Comparison of ENCODE assay signal across 32 cellular contexts in the genomic region with DNA sequence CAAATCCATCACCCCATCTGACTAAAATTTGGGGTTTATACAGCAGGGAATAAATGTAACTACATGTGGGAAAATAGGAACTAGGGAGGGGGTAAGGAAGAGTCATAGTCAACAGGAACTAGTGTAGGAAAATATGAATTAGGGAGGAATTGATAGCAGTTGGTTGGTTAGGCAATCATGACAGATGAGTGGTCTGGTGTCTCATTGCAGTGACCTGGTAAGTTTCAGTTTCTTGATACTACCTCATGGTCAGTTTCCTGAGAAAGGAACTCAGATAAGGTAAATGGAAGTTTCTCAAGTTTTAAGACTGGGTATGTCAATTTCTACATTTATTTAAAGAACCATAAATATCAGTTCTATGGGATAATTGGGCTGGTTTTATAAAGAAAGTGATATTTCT.
A peak's percentile ranks its signal among the peaks of the same experiment; 100 is the strongest.
DNase-seq lines count a peak whose midpoint lies in the region; ATAC-seq, FAIRE-seq and TF ChIP-seq lines count a peak whose summit lies in the region.
"Had no signal": no experiment of that assay in that cellular context is flagged by ENCODE, and none has a peak within 500 bp of the region (broad histone marks: within the 10 kb centered on the region; RNA-seq: fewer than 3 reads in every experiment).

No MANE protein-coding gene starts in this region.

- FAIRE-seq in A549 (lab: Jason Lieb, UNC) (no peak), K562 (lab: Jason Lieb, UNC) (no peak)
- FAIRE-seq: A204.1, D721Med had no signal

- H3K9me3 ChIP-seq in A549 (peaks cover 28% of the 10 kb centered on the region), K562 (replicated peaks; ENCODE audit: control insufficient read depth, insufficient read depth, low read depth, low read length) (peaks cover 7% of the 10 kb centered on the region; the same call in 1 of the 2 replicates)
- H3K9me3 ChIP-seq: BE2C, Caco-2 had no signal

- H3K27ac ChIP-seq in A549 = no peak overlapping the region
- no peak overlapping the region for H3K27ac ChIP-seq in K562 (ENCODE audit: extremely low read depth, low read depth, low read length)
- H3K27ac ChIP-seq: 22Rv1; BLaER1; BLaER1 treated with 17β-estradiol and CSF1 and Interleukin-3, amounts not matched to agents 10 nM and 100 nM; C4-2B had no signal

- no peaks in the 10 kb centered on the region for H3K27me3 ChIP-seq in K562 (ENCODE audit: control insufficient read depth in 2 of 2, insufficient read depth in 2 of 2, low read length in 2 of 2)
- H3K27me3 ChIP-seq: BE2C; BLaER1; BLaER1 treated with 17β-estradiol and CSF1 and Interleukin-3, amounts not matched to agents 10 nM and 100 nM had no signal

- H3K9ac ChIP-seq in K562 (ENCODE audit: insufficient read depth in 1 of 2, low read depth in 2 of 2, low read length in 2 of 2) = no peak overlapping the region
- H3K9ac ChIP-seq: BLaER1; BLaER1 treated with 17β-estradiol and CSF1 and Interleukin-3, amounts not matched to agents 10 nM and 100 nM had no signal

- H4K20me1 ChIP-seq in K562 (replicated peaks; ENCODE audit: control insufficient read depth, insufficient read depth, low read length) = no peaks in the 10 kb centered on the region
- H4K20me1 ChIP-seq: BLaER1; BLaER1 treated with 17β-estradiol and CSF1 and Interleukin-3, amounts not matched to agents 10 nM and 100 nM had no signal

- peaks cover 12% of the 10 kb centered on the region for H3K9me3 Mint-ChIP-seq in stimulated activated effector memory CD8-positive, alpha-beta T cell treated with anti-CD3 and anti-CD28 coated beads, Interleukin-12 subunit alpha, Interleukin-12 subunit beta, amount 100 ng/mL, for 72 hours

- CTCF ChIA-PET in A549 (lab: Yijun Ruan, JAX) = no interaction called here
- CTCF ChIA-PET in K562 (lab: Yijun Ruan, JAX; ENCODE audit: low intra/inter-chr PET ratio) = no interaction called here

- H3K36me3 Mint-ChIP-seq in stimulated activated effector memory CD8-positive, alpha-beta T cell treated with anti-CD3 and anti-CD28 coated beads, Interleukin-12 subunit alpha, Interleukin-12 subunit beta, amount 100 ng/mL, for 72 hours = no peaks in the 10 kb centered on the region
- H3K36me3 Mint-ChIP-seq: CD14-positive monocyte; CD4-positive, alpha-beta memory T cell; CD4-positive, CD25-positive, alpha-beta regulatory T cell; CD8-positive, alpha-beta memory T cell; CD8-positive, alpha-beta T cell had no signal

- H3K4me2 ChIP-seq in A549 (peak overlapping the region; percentile 20; the same call in 1 of the 3 replicates), K562 (ENCODE audit: insufficient read depth, low read length) (no peak overlapping the region)
- H3K4me2 ChIP-seq: BLaER1; BLaER1 treated with 17β-estradiol and CSF1 and Interleukin-3, amounts not matched to agents 10 nM and 100 nM had no signal

- H3K79me2 ChIP-seq in K562 (ENCODE audit: control insufficient read depth, insufficient read depth, low read length) = no peaks in the 10 kb centered on the region

- no peak overlapping the region for H3K27ac Mint-ChIP-seq in stimulated activated effector memory CD8-positive, alpha-beta T cell treated with anti-CD3 and anti-CD28 coated beads, Interleukin-12 subunit alpha, Interleukin-12 subunit beta, amount 100 ng/mL, for 72 hours
- H3K27ac Mint-ChIP-seq: B cell; CD14-positive monocyte; CD4-positive, alpha-beta memory T cell; CD4-positive, alpha-beta T cell; CD4-positive, CD25-positive, alpha-beta regulatory T cell; CD8-positive, alpha-beta memory T cell; CD8-positive, alpha-beta T cell had no signal

- no peaks in the 10 kb centered on the region for H3K4me1 Mint-ChIP-seq in stimulated activated effector memory CD8-positive, alpha-beta T cell treated with anti-CD3 and anti-CD28 coated beads, Interleukin-12 subunit alpha, Interleukin-12 subunit beta, amount 100 ng/mL, for 72 hours
- H3K4me1 Mint-ChIP-seq: B cell; CD14-positive monocyte; CD4-positive, alpha-beta memory T cell; CD4-positive, CD25-positive, alpha-beta regulatory T cell; CD8-positive, alpha-beta memory T cell had no signal

- H3K4me3 ChIP-seq in A549 (no peak overlapping the region), K562 (no peak overlapping the region)
- H3K4me3 ChIP-seq: BLaER1; BLaER1 treated with 17β-estradiol and CSF1 and Interleukin-3, amounts not matched to agents 10 nM and 100 nM had no signal

- TF ChIP-seq POLR2A in A549 (IDR thresholded peaks at IDR 0.05; ENCODE audit: low read length) (no peak), K562 (conservative IDR thresholded peaks at IDR 0.05) (no peak)

- POLR2A ChIA-PET in A549 (lab: Yijun Ruan, JAX) = no interaction called here
- POLR2A ChIA-PET in K562 (lab: Yijun Ruan, JAX) = no interaction called here

- H3K4me1 ChIP-seq in A549 (0 out of 3 replicates have a peak, but pooled peaks cover 3% of the 10 kb centered on the region), K562 (replicated peaks in 1 of 2; ENCODE audit: control insufficient read depth in 2 of 2, insufficient read depth in 2 of 2, low read length in 2 of 2) (no peaks in the 10 kb centered on the region)
- H3K4me1 ChIP-seq: BE2C; BLaER1; BLaER1 treated with 17β-estradiol and CSF1 and Interleukin-3, amounts not matched to agents 10 nM and 100 nM; Caco-2 had no signal

- ATAC-seq in A549 (no peak), K562 (no peak)
- ATAC-seq in stimulated activated effector memory CD8-positive, alpha-beta T cell treated with anti-CD3 and anti-CD28 coated beads, Interleukin-12 subunit alpha, Interleukin-12 subunit beta, amount 100 ng/mL, for 72 hours = no peak
- ATAC-seq: CD8-positive, alpha-beta T cell had no signal

- in situ Hi-C loops in K562 (cut with MboI) = no loop called here

- no peaks in the 10 kb centered on the region for H3K9me1 ChIP-seq in K562 (ENCODE audit: control insufficient read depth, insufficient read depth, low read length)

- no peak overlapping the region for H3K4me3 Mint-ChIP-seq in stimulated activated effector memory CD8-positive, alpha-beta T cell treated with anti-CD3 and anti-CD28 coated beads, Interleukin-12 subunit alpha, Interleukin-12 subunit beta, amount 100 ng/mL, for 72 hours
- H3K4me3 Mint-ChIP-seq: B cell; CD14-positive monocyte; CD4-positive, alpha-beta T cell; CD4-positive, CD25-positive, alpha-beta regulatory T cell; CD8-positive, alpha-beta memory T cell; CD8-positive, alpha-beta T cell had no signal

- no peak overlapping the region for H2AFZ ChIP-seq in K562 (ENCODE audit: low read depth, low read length)

- no TSS peak for BruUV-seq in K562 (replicated peaks; lab: Mats Ljungman, UMichigan)

- TF ChIP-seq CTCF in A549 (IDR thresholded peaks at IDR 0.05) (no peak), K562 (IDR thresholded peaks at IDR 0.05 in 2 of 3, conservative IDR thresholded peaks at IDR 0.05 in 1 of 3; ENCODE audit: insufficient read depth in 2 of 3, low read depth in 1 of 3, low read length in 3 of 3) (no peak)

- TF ChIP-seq EP300 in A549 (IDR thresholded peaks at IDR 0.05) (no peak), K562 (IDR thresholded peaks at IDR 0.05; ENCODE audit: low read length) (no peak)

- intact Hi-C loops in K562 (cut with micrococcal nuclease) = no loop called here

- TF ChIP-seq RAD21 in A549 (conservative IDR thresholded peaks at IDR 0.05 in 1 of 2, IDR thresholded peaks at IDR 0.05 in 1 of 2) (no peak), K562 (CRISPR knock-in tag; conservative IDR thresholded peaks at IDR 0.05 in 1 of 2, IDR thresholded peaks at IDR 0.05 in 1 of 2) (no peak)

- no peaks in the 10 kb centered on the region for H3K36me3 ChIP-seq in K562 (ENCODE audit: control insufficient read depth, insufficient read depth, low read length)
- H3K36me3 ChIP-seq: BE2C, BLaER1 had no signal

- DNase-seq in A549 (ENCODE audit: low read depth in 1 of 2, low spot score in 1 of 2) (peak in 1 of 2 experiments; percentile 5), K562 (ENCODE audit: extremely low read depth in 1 of 4, low spot score in 3 of 4) (no peak), HuH-7.5 (ENCODE audit: low spot score) (no peak)
- no peak for DNase-seq in stimulated activated effector memory CD8-positive, alpha-beta T cell treated with anti-CD3 and anti-CD28 coated beads, Interleukin-12 subunit alpha, Interleukin-12 subunit beta, amount 100 ng/mL, for 72 hours (ENCODE audit: low spot score in 2 of 2)
- DNase-seq: 8988T; ACHN; AML-193; BE2C; C1 segment of cervical spinal cord; Caco-2; Calu3; CD4-positive, alpha-beta memory T cell; CD4-positive, alpha-beta T cell; CD4-positive, CD25-positive, alpha-beta regulatory T cell; CD8-positive, alpha-beta memory T cell; CD8-positive, alpha-beta T cell; COR-L47; DMS 273 treated with DMSO at 0.1 percent for 48 hours; DMS153; DMS53; DMS79; DMS79 treated with DMSO at 0.1 percent for 48 hours; DND-41; EL had no signal

TF ChIP-seq in A549, 52 proteins besides CTCF, POLR2A, EP300 and RAD21 (continues in another document):
- TF ChIP-seq RCOR1 (IDR thresholded peaks at IDR 0.05; ENCODE audit: low read depth, low read length) (no peak), SMC3 (IDR thresholded peaks at IDR 0.05) (no peak), CBX8 (IDR thresholded peaks at IDR 0.05) (no peak)
- TF ChIP-seq, protein P1, sequence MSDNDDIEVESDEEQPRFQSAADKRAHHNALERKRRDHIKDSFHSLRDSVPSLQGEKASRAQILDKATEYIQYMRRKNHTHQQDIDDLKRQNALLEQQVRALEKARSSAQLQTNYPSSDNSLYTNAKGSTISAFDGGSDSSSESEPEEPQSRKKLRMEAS (IDR thresholded peaks at IDR 0.05) = no peak

TF ChIP-seq in K562, 482 proteins besides CTCF, POLR2A, EP300 and RAD21:
- TF ChIP-seq CHCHD3 (CRISPR knock-in tag; IDR thresholded peaks at IDR 0.05) = no peak
- no peak for TF ChIP-seq CEBPG (CRISPR knock-in tag; IDR thresholded peaks at IDR 0.05)
- TF ChIP-seq CEBPG (tag; conservative IDR thresholded peaks at IDR 0.05 in 1 of 2, IDR thresholded peaks at IDR 0.05 in 1 of 2) = peak in 1 of 2 experiments; percentile 60; a peak in 1 of 4 replicates
- TF ChIP-seq, protein P2, sequence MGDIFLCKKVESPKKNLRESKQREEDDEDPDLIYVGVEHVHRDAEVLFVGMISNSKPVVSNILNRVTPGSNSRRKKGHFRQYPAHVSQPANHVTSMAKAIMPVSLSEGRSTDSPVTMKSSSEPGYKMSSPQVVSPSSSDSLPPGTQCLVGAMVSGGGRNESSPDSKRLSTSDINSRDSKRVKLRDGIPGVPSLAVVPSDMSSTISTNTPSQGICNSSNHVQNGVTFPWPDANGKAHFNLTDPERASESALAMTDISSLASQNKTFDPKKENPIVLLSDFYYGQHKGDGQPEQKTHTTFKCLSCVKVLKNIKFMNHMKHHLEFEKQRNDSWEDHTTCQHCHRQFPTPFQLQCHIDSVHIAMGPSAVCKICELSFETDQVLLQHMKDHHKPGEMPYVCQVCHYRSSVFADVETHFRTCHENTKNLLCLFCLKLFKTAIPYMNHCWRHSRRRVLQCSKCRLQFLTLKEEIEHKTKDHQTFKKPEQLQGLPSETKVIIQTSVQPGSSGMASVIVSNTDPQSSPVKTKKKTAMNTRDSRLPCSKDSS (IDR thresholded peaks at IDR 0.05; ENCODE audit: low read depth, partially characterized antibody) = peak; percentile 29
- peak; percentile 67; the same call in 1 of the 2 replicates for TF ChIP-seq TRIM28 (IDR thresholded peaks at IDR 0.05)
- peak; percentile 28 to 55; a peak in 3 of 4 replicates for TF ChIP-seq TRIM24 (IDR thresholded peaks at IDR 0.05)
